8 cellular contexts compared by ENCODE assay signal in the genomic region with DNA sequence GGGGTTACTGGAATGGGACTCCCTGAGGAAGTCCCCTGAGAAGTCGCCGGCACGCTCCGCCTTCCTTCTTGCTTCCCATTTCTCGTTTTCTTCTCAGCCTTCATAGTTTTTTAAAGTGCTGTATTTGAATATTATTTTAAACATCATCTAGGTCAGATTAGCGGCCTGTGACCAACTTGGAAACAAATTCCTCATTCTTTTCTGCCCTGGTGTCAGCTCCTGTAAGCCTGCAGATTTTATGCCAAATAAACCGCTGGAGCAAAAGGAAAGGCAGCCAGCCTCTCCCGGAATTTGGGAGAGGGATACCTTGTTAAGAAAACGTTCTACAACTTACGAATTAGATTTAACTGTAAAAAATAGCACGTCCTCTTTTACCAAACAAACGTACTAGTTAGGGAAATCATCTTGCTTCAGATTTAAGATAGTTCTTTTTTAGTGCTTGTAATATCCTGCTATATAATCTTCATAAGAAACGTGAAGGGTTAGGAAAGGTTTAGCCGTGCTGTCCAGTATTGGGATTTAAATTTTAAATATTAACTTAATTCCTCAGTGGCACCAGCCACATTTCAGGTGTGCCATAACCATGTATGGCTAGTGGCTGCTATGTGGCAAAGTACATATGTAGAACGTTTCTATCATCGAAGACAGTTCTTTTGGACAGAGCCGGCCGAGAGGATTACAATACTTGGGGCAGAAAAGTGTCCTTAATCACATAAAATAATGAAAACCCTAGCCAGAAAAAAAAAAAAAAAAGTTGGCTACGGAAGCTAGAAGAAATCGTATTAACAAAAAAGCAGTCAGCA. TPM values are rescaled to one million over a fixed set of nuclear protein-coding genes. Genes with fewer than 3 reads are reported as not detected.
DNase-seq lines count a peak whose midpoint lies in the region; ATAC-seq and TF ChIP-seq lines count a peak whose summit lies in the region.

No MANE protein-coding gene starts in this region.

- H3K36me3 ChIP-seq in SJSA1 (peaks cover 14% of the 10 kb centered on the region), fibroblast of lung (ENCODE audit: control insufficient read depth, insufficient read depth, low read length) (no peaks in the 10 kb centered on the region), rectal smooth muscle tissue (ENCODE audit: control insufficient read depth, insufficient read depth, low read length) (no peaks in the 10 kb centered on the region)

- H3K4me3 ChIP-seq in SJSA1 (peak overlapping the region; percentile 96), fibroblast of lung (replicated peaks in 1 of 4; ENCODE audit: control extremely low read depth in 1 of 4, insufficient read depth in 1 of 4, low read depth in 3 of 4, low read length in 4 of 4) (peak overlapping the region; percentile 23 to 77 (median 56)), rectal smooth muscle tissue (ENCODE audit: low read length) (peak overlapping the region; percentile 71)

- H3K27ac ChIP-seq in SJSA1 (no peak overlapping the region), fibroblast of lung (ENCODE audit: insufficient read depth, low read length) (no peak overlapping the region), rectal smooth muscle tissue (ENCODE audit: low read depth, low read length) (peak overlapping the region; percentile 100)

- DNase-seq in NCI-H2196 (lab: John Stamatoyannopoulos, UW; ENCODE audit: unreplicated experiment) (peak; percentile 56), NCI-H2196 treated with DMSO at 0.1 percent for 48 hours (lab: John Stamatoyannopoulos, UW; ENCODE audit: unreplicated experiment) (no peak), SJSA1 (ENCODE audit: low read depth in 1 of 2, low spot score in 2 of 2) (peak in 1 of 2 experiments; percentile 54), fibroblast of lung (ENCODE audit: low read depth in 2 of 2) (peak in 1 of 2 donors; percentile 18), occipital lobe (lab: John Stamatoyannopoulos, UW) (no peak)

- ATAC-seq in HG03159 (IDR thresholded peaks at IDR 0.05; ENCODE audit: unreplicated experiment) = no peak
- ATAC-seq in HG03469 (IDR thresholded peaks at IDR 0.05; ENCODE audit: unreplicated experiment) = no peak

- H4K20me1 ChIP-seq in fibroblast of lung (ENCODE audit: control insufficient read depth, extremely low read depth, insufficient read depth, low read length) = no peaks in the 10 kb centered on the region

- H3K27me3 ChIP-seq in SJSA1 (replicated peaks) = no peaks in the 10 kb centered on the region
- no peaks in the 10 kb centered on the region for H3K27me3 ChIP-seq in fibroblast of lung (ENCODE audit: control insufficient read depth, insufficient read depth, low read length)
- no peaks in the 10 kb centered on the region for H3K27me3 ChIP-seq in rectal smooth muscle tissue (ENCODE audit: control insufficient read depth, insufficient read depth, low read length)

- no peak for TF ChIP-seq CTCF in fibroblast of lung (conservative IDR thresholded peaks at IDR 0.05 in 1 of 2, IDR thresholded peaks at IDR 0.05 in 1 of 2; ENCODE audit: low read depth in 1 of 2, low read length in 2 of 2)

- peaks cover 31% of the 10 kb centered on the region for H3K79me2 ChIP-seq in fibroblast of lung (ENCODE audit: control insufficient read depth, insufficient read depth, low read length)

- H3K4me1 ChIP-seq in SJSA1 (replicated peaks) (peaks cover 11% of the 10 kb centered on the region), fibroblast of lung (ENCODE audit: control insufficient read depth, extremely low read depth, insufficient read depth, low read length) (no peaks in the 10 kb centered on the region), rectal smooth muscle tissue (ENCODE audit: control insufficient read depth, insufficient read depth, low read length) (peaks cover 8% of the 10 kb centered on the region)

- peak overlapping the region; percentile 9 for H3K9ac ChIP-seq in fibroblast of lung (ENCODE audit: insufficient read depth, low read length)
- H3K9ac ChIP-seq in rectal smooth muscle tissue (ENCODE audit: low read length) = peak overlapping the region; percentile 66

- H3K4me2 ChIP-seq in fibroblast of lung (ENCODE audit: extremely low read depth, insufficient read depth, low read length) = peak overlapping the region; percentile 74

- H2AFZ ChIP-seq in fibroblast of lung (ENCODE audit: low read length) = no peak overlapping the region

- no peaks in the 10 kb centered on the region for H3K9me3 ChIP-seq in SJSA1 (replicated peaks)
- H3K9me3 ChIP-seq in fibroblast of lung (ENCODE audit: control insufficient read depth, insufficient read depth, low read depth, low read length) = no peaks in the 10 kb centered on the region

RNA-seq across cellular contexts. Expression of gene PTPN2, which starts 0.7 kb away (rescaled TPM):
- total RNA-seq in SJSA1 (2014; rRNA removed; shearing (Covaris generic)) = 52.2 and 52.7 TPM in 2 replicates
- total RNA-seq in fibroblast of lung (23.6 and 24.1 TPM in 2 replicates), occipital lobe (94.7 TPM)
- 18.7 and 23.7 TPM in 2 replicates for polyA plus RNA-seq in fibroblast of lung
- 15.6 and 18.9 TPM in 2 replicates for polyA plus RNA-seq in fibroblast of lung (2012)
- 3.3 and 7.7 TPM in 2 replicates for polyA minus RNA-seq in fibroblast of lung (ENCODE audit: low replicate concordance)
